8 cellular contexts compared by ENCODE assay signal in the genomic region with DNA sequence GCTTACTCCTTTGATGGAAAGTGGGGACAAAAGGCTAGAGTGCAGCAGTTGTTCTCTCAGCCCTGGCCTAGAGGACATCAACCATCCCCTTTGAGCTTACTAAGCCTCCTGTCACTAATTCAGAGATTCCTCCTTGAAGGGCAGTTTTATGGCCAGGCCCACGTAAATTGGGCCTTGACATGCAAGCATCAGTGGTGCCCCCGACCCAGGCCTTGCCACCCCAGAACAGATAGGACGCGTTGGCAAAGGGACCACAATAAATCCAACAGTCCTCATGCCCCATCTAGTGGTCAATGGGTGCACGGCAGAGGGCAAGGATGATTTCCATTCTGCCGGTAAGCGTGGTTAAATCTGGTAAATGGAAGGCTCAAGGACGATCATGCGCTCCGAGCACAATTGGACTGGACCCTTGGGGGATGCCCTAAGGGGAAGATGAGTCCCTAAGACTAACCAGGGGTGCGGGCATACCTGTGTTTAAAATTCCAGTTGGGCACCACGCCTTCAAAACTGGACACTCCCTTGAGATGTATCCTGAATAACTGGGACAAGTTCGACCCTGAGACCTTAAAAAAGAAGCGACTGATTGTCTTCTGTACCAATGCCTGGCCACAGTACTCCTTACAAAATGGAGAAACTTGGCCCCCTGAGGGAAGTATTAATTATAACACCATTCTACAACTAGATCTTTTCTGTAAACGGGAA. TPM values are rescaled to one million over a fixed set of nuclear protein-coding genes. Genes with fewer than 3 reads are reported as not detected.
DNase-seq lines count a peak whose midpoint lies in the region; ATAC-seq, FAIRE-seq and TF ChIP-seq lines count a peak whose summit lies in the region.

No MANE protein-coding gene starts in this region.

- peak; percentile 93 for ATAC-seq in activated B cell treated with CpG ODN at 0.5 μM for 24 hours (ENCODE audit: low read depth)
- no peak for ATAC-seq in GM19452 (IDR thresholded peaks at IDR 0.05; ENCODE audit: unreplicated experiment)

- peak; percentile 94 for TF ChIP-seq CTCF in GM12865 (IDR thresholded peaks at IDR 0.05; ENCODE audit: insufficient read depth, low read depth, low read length, missing control alignments)
- peak; percentile 96 for TF ChIP-seq CTCF in LNCAP (IDR thresholded peaks at IDR 0.05)
- no peak for TF ChIP-seq CTCF in activated B cell treated with CpG ODN at 0.5 μM for 24 hours (IDR thresholded peaks at IDR 0.05)
- TF ChIP-seq CTCF in mammary epithelial cell (conservative IDR thresholded peaks at IDR 0.05 in 1 of 2, IDR thresholded peaks at IDR 0.05 in 1 of 2; ENCODE audit: extremely low read depth in 1 of 2, insufficient read depth in 1 of 2, low read depth in 1 of 2, low read length in 2 of 2) = peak; percentile 90 to 93
- peak; percentile 98 for TF ChIP-seq CTCF in kidney (IDR thresholded peaks at IDR 0.05; ENCODE audit: borderline replicate concordance, extremely low read depth, insufficient read depth)

- H3K4me1 ChIP-seq in GM23248 (ENCODE audit: insufficient read depth) = no peaks in the 10 kb centered on the region
- no peaks in the 10 kb centered on the region for H3K4me1 ChIP-seq in mammary epithelial cell (ENCODE audit: insufficient read depth, low read length)
- peaks cover 0 to 5% of the 10 kb centered on the region in 2 donors for H3K4me1 ChIP-seq in kidney (ENCODE audit: control insufficient read depth in 1 of 2, insufficient read depth in 1 of 2, low read depth in 1 of 2, low read length in 2 of 2)

- POLR2A ChIA-PET in activated B cell treated with CpG ODN at 0.5 μM for 24 hours (lab: Charles Lee) = no interaction called here

- no peak for FAIRE-seq in kidney (lab: Jason Lieb, UNC)

- intact Hi-C loops in activated B cell treated with CpG ODN at 0.5 μM for 24 hours (cut with micrococcal nuclease) = loop anchor here (1.0 to 5.0 kb wide), 4 partner anchors 54 to 1272 kb away; no protein-coding TSS in a partner anchor
- intact Hi-C loops in mammary epithelial cell (cut with micrococcal nuclease) = loop anchor here (1.0 to 2.0 kb wide), 3 partner anchors 54 to 334 kb away; no protein-coding TSS in a partner anchor
- intact Hi-C loops in kidney (cut with DNase I) = no loop called here

- H2AFZ ChIP-seq in GM23248 = no peak overlapping the region
- no peak overlapping the region for H2AFZ ChIP-seq in mammary epithelial cell (ENCODE audit: low read depth, low read length)

- no peak overlapping the region for H3K27ac Mint-ChIP-seq in activated B cell treated with CpG ODN at 0.5 μM for 24 hours

- peak; percentile 66 for DNase-seq in GM12865 (ENCODE audit: low read depth)
- DNase-seq in GM23248 = peak; percentile 54
- DNase-seq in activated B cell treated with CpG ODN at 0.5 μM for 24 hours = peak; percentile 41
- DNase-seq in mammary epithelial cell = peak; percentile 8
- DNase-seq in kidney = peak; percentile 70
- peak; percentile 72 for DNase-seq in stimulated activated CD4-positive, alpha-beta T cell treated with anti-CD3 and anti-CD28 coated beads, Interleukin-4, amount 100 ng/mL, for 1 hour

- BruUV-seq in mammary epithelial cell (replicated peaks; lab: Mats Ljungman, UMichigan) = no TSS peak

- H3K9me3 Mint-ChIP-seq in activated B cell treated with CpG ODN at 0.5 μM for 24 hours = no peaks in the 10 kb centered on the region

- 49 to 51% methylated on average over 15 of the region's 15 CpGs for WGBS in GM23248 (ENCODE audit: low coverage in 1 of 2, low lambda C conversion rate in 2 of 2, missing lambda C conversion rate in 2 of 2), 2 experiments
- 44% methylated on average over 14 of the region's 15 CpGs for WGBS in mammary epithelial cell (ENCODE audit: low coverage, missing lambda C conversion rate)

- in situ Hi-C loops in GM23248 (cut with MboI) = no loop called here
- in situ Hi-C loops in mammary epithelial cell (cut with MboI; ENCODE audit: low sequenced_read_pairs in 2 of 2) = no loop called here

- no peaks in the 10 kb centered on the region for H3K27me3 Mint-ChIP-seq in activated B cell treated with CpG ODN at 0.5 μM for 24 hours

- H3K9me2 ChIP-seq in GM23248 (ENCODE audit: insufficient read depth) = no peaks in the 10 kb centered on the region

- H3K4me2 ChIP-seq in GM23248 (ENCODE audit: unreplicated experiment) = no peak overlapping the region
- H3K4me2 ChIP-seq in mammary epithelial cell (ENCODE audit: insufficient read depth, low read depth, low read length) = no peak overlapping the region

- H3K27ac ChIP-seq in GM23248 (no peak overlapping the region), mammary epithelial cell (ENCODE audit: insufficient read depth, low read depth, low read length) (no peak overlapping the region), kidney (ENCODE audit: low read depth in 2 of 2, low read length in 2 of 2) (no peak overlapping the region)

- no peak overlapping the region for H3K4me3 ChIP-seq in GM12865 (ENCODE audit: low read depth, low read length)
- H3K4me3 ChIP-seq in GM23248 = no peak overlapping the region
- H3K4me3 ChIP-seq in mammary epithelial cell (replicated peaks in 1 of 3; ENCODE audit: insufficient read depth in 1 of 3, low read depth in 2 of 3, low read length in 3 of 3) = no peak overlapping the region
- no peak overlapping the region for H3K4me3 ChIP-seq in kidney (ENCODE audit: low read length in 2 of 2)

- CTCF ChIA-PET in activated B cell treated with CpG ODN at 0.5 μM for 24 hours (lab: Charles Lee) = interaction anchor here (1.0 to 2.3 kb wide), 2 partner anchors 53 to 54 kb away, joined by 7 read pairs; no protein-coding TSS in a partner anchor
- CTCF ChIA-PET in mammary epithelial cell (lab: Charles Lee; ENCODE audit: low non-redundant PET) = no interaction called here

- H3K79me2 ChIP-seq in GM23248 (ENCODE audit: insufficient read depth) = peaks cover 100% of the 10 kb centered on the region
- peaks cover 87% of the 10 kb centered on the region for H3K79me2 ChIP-seq in mammary epithelial cell (ENCODE audit: insufficient read depth, low read length)

- no peaks in the 10 kb centered on the region for H3K27me3 ChIP-seq in GM23248 (replicated peaks; ENCODE audit: insufficient read depth)
- H3K27me3 ChIP-seq in mammary epithelial cell (ENCODE audit: insufficient read depth, low read length) = no peaks in the 10 kb centered on the region

- peaks cover 3% of the 10 kb centered on the region for H3K36me3 Mint-ChIP-seq in activated B cell treated with CpG ODN at 0.5 μM for 24 hours (ENCODE audit: low read depth)

- no peaks in the 10 kb centered on the region for H3K36me3 ChIP-seq in GM23248 (ENCODE audit: low read depth)
- H3K36me3 ChIP-seq in mammary epithelial cell (ENCODE audit: insufficient read depth, low read length) = no peaks in the 10 kb centered on the region
- H3K36me3 ChIP-seq in kidney (ENCODE audit: control insufficient read depth in 1 of 2, insufficient read depth in 2 of 2, low read length in 2 of 2) = no peaks in the 10 kb centered on the region

- H3F3A ChIP-seq in GM23248 (ENCODE audit: insufficient read depth) = no peaks in the 10 kb centered on the region; the same call in 1 of the 2 replicates

- H3K4me1 Mint-ChIP-seq in activated B cell treated with CpG ODN at 0.5 μM for 24 hours = peaks cover 19% of the 10 kb centered on the region

- no peak overlapping the region for H3K4me3 Mint-ChIP-seq in activated B cell treated with CpG ODN at 0.5 μM for 24 hours

- dilution Hi-C loops in mammary epithelial cell (cut with HindIII; ENCODE audit: low sequenced_read_pairs) = no loop called here

- no peaks in the 10 kb centered on the region for H3K9me3 ChIP-seq in GM23248 (ENCODE audit: low read depth)
- H3K9me3 ChIP-seq in mammary epithelial cell (replicated peaks; ENCODE audit: insufficient read depth, low read length) = no peaks in the 10 kb centered on the region
- H3K9me3 ChIP-seq in kidney (ENCODE audit: control insufficient read depth in 1 of 2, low read length in 2 of 2) = no peaks in the 10 kb centered on the region

- no peaks in the 10 kb centered on the region for H4K20me1 ChIP-seq in GM23248 (ENCODE audit: insufficient read depth)
- H4K20me1 ChIP-seq in mammary epithelial cell (ENCODE audit: insufficient read depth, low read length) = no peaks in the 10 kb centered on the region

- no peak overlapping the region for H3K9ac ChIP-seq in GM23248
- no peak overlapping the region for H3K9ac ChIP-seq in mammary epithelial cell (ENCODE audit: insufficient read depth, low read length)
- H3K9ac ChIP-seq in kidney (ENCODE audit: low read length in 2 of 2) = no peak overlapping the region

RNA-seq across cellular contexts. Expression of a gene that starts 32.6 kb away (rescaled TPM):
- 13.0 and 19.9 TPM in 2 replicates for total RNA-seq in GM23248 (2014; rRNA removed; shearing (Covaris generic))
- polyA plus RNA-seq in GM23248 (2016; fragmentation: Nextera tagmentation; extraction: Ambion mirVana) (11.7 and 12.4 TPM in 2 replicates), mammary epithelial cell (2.3 TPM), kidney (ENCODE audit: insufficient read depth, low read depth, low replicate concordance) (0.84 TPM)
- total RNA-seq in activated B cell treated with CpG ODN at 0.5 μM for 24 hours (14.6 and 21.8 TPM in 2 replicates), mammary epithelial cell (10 to 100 TPM; 10.6 to 23.3 TPM), kidney (12.9 TPM)
- 20.8 TPM for polyA minus RNA-seq in mammary epithelial cell

Comparison
In these comparisons a context has a peak if more than half of its experiments do, and no peak if none do; other contexts are left out.
1. DNase-seq: peak in every context shown above with its lines; median percentile 72 in stimulated activated CD4-positive, alpha-beta T cell treated with anti-CD3 and anti-CD28 coated beads, Interleukin-4, amount 100 ng/mL, for 1 hour; 70 in kidney; 66 in GM12865; 54 in GM23248; 41 in activated B cell treated with CpG ODN at 0.5 μM for 24 hours; 8 in mammary epithelial cell.